Comparison of ENCODE assay signal across 8 cellular contexts in the genomic region with DNA sequence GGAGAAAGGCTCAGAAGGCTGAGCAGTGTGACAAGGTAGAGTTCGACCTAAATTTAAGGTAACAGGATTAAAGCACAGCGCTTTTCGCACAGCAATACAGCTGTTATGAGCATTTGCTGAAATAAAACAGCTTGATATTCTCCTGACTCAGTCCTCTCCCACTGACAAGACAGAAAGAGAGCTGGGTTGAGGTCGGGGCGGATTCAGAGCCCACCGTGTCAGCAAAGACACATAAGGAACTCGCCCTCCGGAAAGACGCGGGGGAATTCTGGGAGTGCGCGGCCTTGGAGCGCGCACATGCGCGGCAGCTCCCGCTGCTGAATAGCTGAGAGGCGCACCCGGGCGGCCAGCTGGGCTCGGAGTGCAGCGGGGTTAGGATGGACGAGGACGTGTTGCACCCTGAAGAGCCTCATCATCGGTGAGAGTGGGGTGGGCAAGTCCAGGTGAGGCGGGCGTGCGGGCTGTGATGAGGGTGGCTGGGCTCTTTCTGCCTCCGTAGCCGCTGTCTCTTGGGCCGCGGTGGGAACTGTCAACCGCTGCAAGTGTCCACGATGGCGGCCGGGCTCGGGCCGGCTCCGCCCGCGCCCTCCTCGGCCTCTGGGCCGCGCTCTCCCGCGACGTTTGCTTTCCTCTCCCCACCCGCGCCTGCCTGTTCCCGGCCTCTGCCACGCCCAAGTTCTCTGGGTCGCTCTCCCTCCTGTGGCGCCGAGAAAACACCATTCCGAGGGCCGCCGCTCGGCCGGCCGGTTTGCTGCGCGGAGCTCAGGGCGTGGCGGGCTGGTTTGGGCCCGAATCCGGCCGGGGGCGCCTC.
DNase-seq lines count a peak whose midpoint lies in the region; ATAC-seq and TF ChIP-seq lines count a peak whose summit lies in the region.

No MANE protein-coding gene starts in this region.

- H3K27me3 Mint-ChIP-seq in T-helper 17 cell = no peaks in the 10 kb centered on the region
- no peaks in the 10 kb centered on the region for H3K27me3 Mint-ChIP-seq in H9 (ENCODE audit: low read depth)

- CTCF ChIA-PET in GM10248 (lab: Yijun Ruan, JAX) = interaction anchor here (1.2 to 7.1 kb wide), 3 partner anchors 11 to 16 kb away, joined by 3 to 35 read pairs (median 14); no protein-coding TSS in a partner anchor

- peak overlapping the region; percentile 67 for H3K4me3 ChIP-seq in HAP-1
- peak overlapping the region; percentile 92 for H3K4me3 ChIP-seq in brain microvascular endothelial cell (ENCODE audit: low read depth, low read length)

- H4K5ac ChIP-seq in H9 (ENCODE audit: insufficient read length, low read depth, low read length) = no peak overlapping the region

- TF ChIP-seq CTCF in GM10248 (IDR thresholded peaks at IDR 0.05; ENCODE audit: control extremely low read depth, extremely low read depth, low read depth, missing control alignments) = no peak
- peak; percentile 1 for TF ChIP-seq CTCF in brain microvascular endothelial cell (IDR thresholded peaks at IDR 0.05; ENCODE audit: low read depth, low read length, missing control alignments)
- no peak for TF ChIP-seq CTCF in H9 (conservative IDR thresholded peaks at IDR 0.05)

- H2BK12ac ChIP-seq in H9 (ENCODE audit: insufficient read length, low read depth, low read length) = no peak overlapping the region

- ATAC-seq in T-helper 17 cell = peak; percentile 74

- H3K79me1 ChIP-seq in H9 (ENCODE audit: insufficient read depth, low read depth, low read length, poor library complexity, severe bottlenecking) = no peaks in the 10 kb centered on the region

- H3K18ac ChIP-seq in H9 (ENCODE audit: insufficient read length, low read depth, low read length) = no peak overlapping the region

- H3K4me1 Mint-ChIP-seq in T-helper 17 cell (peaks cover 25% of the 10 kb centered on the region), H9 (no peaks in the 10 kb centered on the region)

- no peaks in the 10 kb centered on the region for H3K79me2 ChIP-seq in H9 (ENCODE audit: insufficient read depth, low read length)

- H3K4me3 Mint-ChIP-seq in T-helper 17 cell (peak overlapping the region; percentile 99), H9 (no peak overlapping the region)

- no peak overlapping the region for H3K14ac ChIP-seq in H9 (ENCODE audit: insufficient read depth, low read length)

- no peak overlapping the region for H3K9ac ChIP-seq in H9 (ENCODE audit: extremely low read depth, insufficient read length, low read length)

- H3K27ac ChIP-seq in brain microvascular endothelial cell (peak overlapping the region; percentile 47), H9 (ENCODE audit: insufficient read length, low read depth, low read length) (no peak overlapping the region)

- no peak overlapping the region for H3K56ac ChIP-seq in H9 (ENCODE audit: insufficient read length, low read depth, low read length)

- H3K4me2 ChIP-seq in H9 (ENCODE audit: insufficient read depth, insufficient read length, low read length) = no peak overlapping the region

- H3K36me3 ChIP-seq in HAP-1 (replicated peaks) (no peaks in the 10 kb centered on the region), brain microvascular endothelial cell (replicated peaks) (no peaks in the 10 kb centered on the region)

- no peak overlapping the region for H2AK5ac ChIP-seq in H9 (ENCODE audit: insufficient read length, low read length)

- peak overlapping the region; percentile 89 for H3K27ac Mint-ChIP-seq in T-helper 17 cell
- no peak overlapping the region for H3K27ac Mint-ChIP-seq in H9

- H3K23ac ChIP-seq in H9 (ENCODE audit: insufficient read length, low read depth, low read length) = no peak overlapping the region

- POLR2A ChIA-PET in GM10248 (lab: Yijun Ruan, JAX) = no interaction called here

- no peak overlapping the region for H2BK15ac ChIP-seq in H9 (ENCODE audit: low read depth, low read length)

- in situ Hi-C loops in HAP-1 (cut with MboI; ENCODE audit: low sequenced_read_pairs) (no loop called here), brain microvascular endothelial cell (cut with HindIII; ENCODE audit: low pct_ligation_motif_present, low sequenced_read_pairs) (no loop called here)

- H2BK20ac ChIP-seq in H9 (ENCODE audit: low read depth, low read length, poor library complexity, severe bottlenecking) = no peak overlapping the region

- H4K91ac ChIP-seq in H9 (ENCODE audit: insufficient read length, low read depth, low read length) = no peak overlapping the region

- no peaks in the 10 kb centered on the region for H4K20me1 ChIP-seq in H9 (ENCODE audit: control insufficient read depth, insufficient read depth, insufficient read length)

- peaks cover 5% of the 10 kb centered on the region for H3K36me3 Mint-ChIP-seq in T-helper 17 cell (ENCODE audit: low read depth)
- peaks cover 8 to 24% (median 21%) of the 10 kb centered on the region in 3 experiments for H3K36me3 Mint-ChIP-seq in H9 (ENCODE audit: insufficient read depth in 1 of 3, low read depth in 3 of 3)

- peaks cover 39 to 45% of the 10 kb centered on the region in 2 experiments for H3K9me3 Mint-ChIP-seq in H9

- H3K9me3 ChIP-seq in HAP-1 (peaks cover 17% of the 10 kb centered on the region), T-helper 17 cell (ENCODE audit: control insufficient read depth, low read length, poor library complexity, severe bottlenecking) (no peaks in the 10 kb centered on the region), H9 (ENCODE audit: control insufficient read depth, low read depth, low read length) (peaks cover 13% of the 10 kb centered on the region)

- H2BK5ac ChIP-seq in H9 (ENCODE audit: insufficient read length, low read length) = no peak overlapping the region

- WGBS in H9 (ENCODE audit: extremely low coverage, insufficient read length, low lambda C conversion rate) = no CpG with 5 or more reads among the region's 68 CpGs

- H3T11ph ChIP-seq in H9 (ENCODE audit: low read length) = no peak overlapping the region

- no peak overlapping the region for H2BK120ac ChIP-seq in H9 (ENCODE audit: low read depth, low read length, poor library complexity, severe bottlenecking)

- no peak overlapping the region for H4K8ac ChIP-seq in H9 (replicated peaks; ENCODE audit: insufficient read length, low read depth, low read length)

- peaks cover 24% of the 10 kb centered on the region for H3K4me1 ChIP-seq in HAP-1
- no peaks in the 10 kb centered on the region for H3K4me1 ChIP-seq in H9 (ENCODE audit: insufficient read depth, low read length)

- no peak overlapping the region for H2AFZ ChIP-seq in H9 (ENCODE audit: low read length)

- H3K27me3 ChIP-seq in HAP-1 (ENCODE audit: low read depth) = no peaks in the 10 kb centered on the region
- no peaks in the 10 kb centered on the region for H3K27me3 ChIP-seq in brain microvascular endothelial cell (replicated peaks)
- no peaks in the 10 kb centered on the region for H3K27me3 ChIP-seq in H9 (ENCODE audit: insufficient read depth, low read length)

- no peak overlapping the region for H3K4ac ChIP-seq in H9 (ENCODE audit: low read depth, low read length)

- DNase-seq in GM10248 (ENCODE audit: extremely low spot score) (peak; percentile 67), HAP-1 (ENCODE audit: low spot score in 2 of 2) (peak; percentile 65 to 79), M059J (ENCODE audit: low read depth) (peak; percentile 54), T-helper 17 cell (peak in 1 of 3 donors; percentile 24), brain microvascular endothelial cell (peak; percentile 57), iPS-NIHi11 (ENCODE audit: low spot score) (peak; percentile 62), H9 (no peak)
- peak in 2 of 3 donors; percentile 12 to 42 for DNase-seq in stimulated activated CD4-positive, alpha-beta T cell treated with anti-CD3 and anti-CD28 coated beads, Interleukin-12 subunit alpha, Interleukin-12 subunit beta, amount 100 ng/mL, for 48 hours (ENCODE audit: low read depth in 2 of 3, low spot score in 1 of 3)

- no peaks in the 10 kb centered on the region for H3K23me2 ChIP-seq in H9 (ENCODE audit: insufficient read length, low read depth, low read length, poor library complexity, severe bottlenecking)
